Comparison of ENCODE assay signal across 22 cellular contexts in genomic region chr5:60495644-60496520, GRCh38.
DNase-seq lines count a peak whose midpoint lies in the region; ATAC-seq, FAIRE-seq and TF ChIP-seq lines count a peak whose summit lies in the region.
"Had no signal": no experiment of that assay in that cellular context is flagged by ENCODE, and none has a peak within 500 bp of the region (broad histone marks: within the 10 kb centered on the region; RNA-seq: fewer than 3 reads in every experiment).

No MANE protein-coding gene starts in this region.

- no peak overlapping the region for H3K27ac Mint-ChIP-seq in stimulated activated naive CD8-positive, alpha-beta T cell treated with anti-CD3 and anti-CD28 coated beads, Interleukin-15, amount 100 ng/mL, for 72 hours
- H3K27ac Mint-ChIP-seq: activated CD4-positive, alpha-beta T cell treated with anti-CD3 and anti-CD28 coated beads for 36 hours; naive thymus-derived CD4-positive, alpha-beta T cell; progenitor cell of endocrine pancreas; stimulated activated effector memory CD8-positive, alpha-beta T cell treated with anti-CD3 and anti-CD28 coated beads, Interleukin-12 subunit alpha, Interleukin-12 subunit beta, amount 100 ng/mL, for 72 hours had no signal

- POLR2A ChIA-PET in A549 (lab: Yijun Ruan, JAX) = no interaction called here

- DNase-seq in A549 (ENCODE audit: low read depth in 1 of 2, low spot score in 1 of 2) = no peak
- DNase-seq in NCI-H446 treated with DMSO at 0.1 percent for 48 hours (lab: John Stamatoyannopoulos, UW) = peak; percentile 90
- no peak for DNase-seq in coronary artery (ENCODE audit: low spot score)
- DNase-seq in pons (ENCODE audit: low spot score) = peak; percentile 98
- DNase-seq in stimulated activated naive CD8-positive, alpha-beta T cell treated with anti-CD3 and anti-CD28 coated beads, Interleukin-15, amount 100 ng/mL, for 72 hours = no peak
- DNase-seq in kidney tubule cell (ENCODE audit: low spot score) = no peak
- no peak for DNase-seq in esophagus squamous epithelium (lab: John Stamatoyannopoulos, UW)
- DNase-seq: activated CD4-positive, alpha-beta T cell treated with anti-CD3 and anti-CD28 coated beads for 36 hours; activated effector memory CD4-positive, alpha-beta T cell treated with anti-CD3 and anti-CD28 coated beads, Interleukin-2, amount 50 U/mL, for 16 hours; colonic mucosa; COR-L47; GDM1; lower lobe of right lung; MG63; naive thymus-derived CD4-positive, alpha-beta T cell; NCI-H146; NCI-H82 had no signal

- WGBS in A549 (ENCODE audit: missing lambda C conversion rate) = 60% methylated on average over 7 of the region's 7 CpGs
- 65 to 73% methylated on average over 5 to 7 of the region's 7 CpGs for WGBS in esophagus squamous epithelium, 2 donors

- peak overlapping the region; percentile 29; the same call in 2 of the 3 replicates for H3K4me2 ChIP-seq in A549

- H3K27me3 Mint-ChIP-seq in stimulated activated naive CD8-positive, alpha-beta T cell treated with anti-CD3 and anti-CD28 coated beads, Interleukin-15, amount 100 ng/mL, for 72 hours = no peaks in the 10 kb centered on the region
- H3K27me3 Mint-ChIP-seq: activated CD4-positive, alpha-beta T cell treated with anti-CD3 and anti-CD28 coated beads for 36 hours; naive thymus-derived CD4-positive, alpha-beta T cell; progenitor cell of endocrine pancreas had no signal

- TF ChIP-seq POLR2A in A549 (IDR thresholded peaks at IDR 0.05; ENCODE audit: low read length) (no peak), esophagus squamous epithelium (IDR thresholded peaks at IDR 0.05) (no peak)

- H3K27me3 ChIP-seq in esophagus squamous epithelium = no peaks in the 10 kb centered on the region
- H3K27me3 ChIP-seq: colonic mucosa, gastroesophageal sphincter, MG63 had no signal

- ATAC-seq in A549 (no peak), HG03457 (IDR thresholded peaks at IDR 0.05; ENCODE audit: unreplicated experiment) (no peak)
- ATAC-seq in stimulated activated naive CD8-positive, alpha-beta T cell treated with anti-CD3 and anti-CD28 coated beads, Interleukin-15, amount 100 ng/mL, for 72 hours = no peak
- ATAC-seq: activated CD4-positive, alpha-beta T cell treated with anti-CD3 and anti-CD28 coated beads for 36 hours; gastroesophageal sphincter; lower lobe of right lung; naive thymus-derived CD4-positive, alpha-beta T cell; stimulated activated effector memory CD8-positive, alpha-beta T cell treated with anti-CD3 and anti-CD28 coated beads, Interleukin-12 subunit alpha, Interleukin-12 subunit beta, amount 100 ng/mL, for 72 hours had no signal

- H3K4me1 Mint-ChIP-seq in stimulated activated naive CD8-positive, alpha-beta T cell treated with anti-CD3 and anti-CD28 coated beads, Interleukin-15, amount 100 ng/mL, for 72 hours = no peaks in the 10 kb centered on the region
- H3K4me1 Mint-ChIP-seq: activated CD4-positive, alpha-beta T cell treated with anti-CD3 and anti-CD28 coated beads for 36 hours; naive thymus-derived CD4-positive, alpha-beta T cell; stimulated activated effector memory CD8-positive, alpha-beta T cell treated with anti-CD3 and anti-CD28 coated beads, Interleukin-12 subunit alpha, Interleukin-12 subunit beta, amount 100 ng/mL, for 72 hours had no signal

- no peak for FAIRE-seq in A549 (lab: Jason Lieb, UNC)

- no peak overlapping the region for H3K4me3 Mint-ChIP-seq in stimulated activated naive CD8-positive, alpha-beta T cell treated with anti-CD3 and anti-CD28 coated beads, Interleukin-15, amount 100 ng/mL, for 72 hours
- H3K4me3 Mint-ChIP-seq: activated CD4-positive, alpha-beta T cell treated with anti-CD3 and anti-CD28 coated beads for 36 hours; naive thymus-derived CD4-positive, alpha-beta T cell; stimulated activated effector memory CD8-positive, alpha-beta T cell treated with anti-CD3 and anti-CD28 coated beads, Interleukin-12 subunit alpha, Interleukin-12 subunit beta, amount 100 ng/mL, for 72 hours had no signal

- CTCF ChIA-PET in A549 (lab: Yijun Ruan, JAX) = no interaction called here

- no peaks in the 10 kb centered on the region for H3K36me3 ChIP-seq in esophagus squamous epithelium
- H3K36me3 ChIP-seq: colonic mucosa, gastroesophageal sphincter, lower lobe of right lung, MG63 had no signal

- no peak for TF ChIP-seq RAD21 in A549 (conservative IDR thresholded peaks at IDR 0.05 in 1 of 2, IDR thresholded peaks at IDR 0.05 in 1 of 2)

- H3K4me1 ChIP-seq in A549 (peaks cover 56% of the 10 kb centered on the region), esophagus squamous epithelium (peaks cover 0 to 63% (median 0%) of the 10 kb centered on the region in 3 donors)
- H3K4me1 ChIP-seq: colonic mucosa, lower lobe of right lung had no signal

- no peak for TF ChIP-seq EP300 in A549 (IDR thresholded peaks at IDR 0.05)

- H3K9me3 ChIP-seq in A549 (no peaks in the 10 kb centered on the region), esophagus squamous epithelium (no peaks in the 10 kb centered on the region)
- H3K9me3 ChIP-seq: colonic mucosa, gastroesophageal sphincter, lower lobe of right lung, MG63 had no signal

- H3K9me3 Mint-ChIP-seq in stimulated activated naive CD8-positive, alpha-beta T cell treated with anti-CD3 and anti-CD28 coated beads, Interleukin-15, amount 100 ng/mL, for 72 hours = no peaks in the 10 kb centered on the region
- H3K9me3 Mint-ChIP-seq: stimulated activated effector memory CD8-positive, alpha-beta T cell treated with anti-CD3 and anti-CD28 coated beads, Interleukin-12 subunit alpha, Interleukin-12 subunit beta, amount 100 ng/mL, for 72 hours had no signal

- no peak for TF ChIP-seq CTCF in A549 (IDR thresholded peaks at IDR 0.05)
- no peak for TF ChIP-seq CTCF in coronary artery (IDR thresholded peaks at IDR 0.05)
- no peak for TF ChIP-seq CTCF in esophagus squamous epithelium (IDR thresholded peaks at IDR 0.05)

- H3K27ac ChIP-seq in A549 (peak overlapping the region; percentile 79 to 82), coronary artery (peak overlapping the region; percentile 36 to 60), esophagus squamous epithelium (no peak overlapping the region)
- H3K27ac ChIP-seq: colonic mucosa, lower lobe of right lung, SK-N-MC had no signal

- H3K4me3 ChIP-seq in A549 = no peak overlapping the region
- peak overlapping the region; percentile 45 for H3K4me3 ChIP-seq in coronary artery
- H3K4me3 ChIP-seq in esophagus squamous epithelium = no peak overlapping the region
- H3K4me3 ChIP-seq: colonic mucosa, gastroesophageal sphincter, lower lobe of right lung, MG63, SK-N-MC had no signal

- intact Hi-C loops in esophagus squamous epithelium (cut with DNase I) = no loop called here

TF ChIP-seq in A549, 52 proteins besides CTCF, POLR2A, EP300 and RAD21:
- no peak for TF ChIP-seq MAZ (IDR thresholded peaks at IDR 0.05; ENCODE audit: borderline replicate concordance, low read depth, low read length)
- TF ChIP-seq ELK1 (IDR thresholded peaks at IDR 0.05; ENCODE audit: low read depth, low read length) = no peak
- TF ChIP-seq MYC (IDR thresholded peaks at IDR 0.05; ENCODE audit: borderline replicate concordance, low read length) = no peak
- TF ChIP-seq USF2 (IDR thresholded peaks at IDR 0.05) = no peak
- TF ChIP-seq NR3C1 (IDR thresholded peaks at IDR 0.05) = no peak
- TF ChIP-seq RFX5 (IDR thresholded peaks at IDR 0.05) = no peak
- no peak for TF ChIP-seq ESRRA (IDR thresholded peaks at IDR 0.05; ENCODE audit: borderline replicate concordance, low read length)
- no peak for TF ChIP-seq E2F6 (IDR thresholded peaks at IDR 0.05; ENCODE audit: borderline replicate concordance, low read depth)
- TF ChIP-seq CHD4 (IDR thresholded peaks at IDR 0.05; ENCODE audit: borderline replicate concordance) = no peak
- TF ChIP-seq CEBPB (IDR thresholded peaks at IDR 0.05) = no peak
- TF ChIP-seq HEYL (CRISPR knock-in tag; IDR thresholded peaks at IDR 0.05) = no peak
- no peak for TF ChIP-seq BHLHE40 (IDR thresholded peaks at IDR 0.05; ENCODE audit: low read depth, low read length)
- no peak for TF ChIP-seq HOXB13 (CRISPR knock-in tag; IDR thresholded peaks at IDR 0.05; ENCODE audit: low read depth)
- no peak for TF ChIP-seq ZNF302 (CRISPR knock-in tag; IDR thresholded peaks at IDR 0.05)
- TF ChIP-seq EHMT2 (IDR thresholded peaks at IDR 0.05; ENCODE audit: low read depth) = no peak
- TF ChIP-seq JUNB (IDR thresholded peaks at IDR 0.05) = no peak
- TF ChIP-seq FOSL2 (IDR thresholded peaks at IDR 0.05) = no peak
- TF ChIP-seq FOSL2 (CRISPR knock-in tag; IDR thresholded peaks at IDR 0.05) = no peak

Comparison
In these comparisons a context has a peak if more than half of its experiments do, and no peak if none do; other contexts are left out.
1. DNase-seq: peak in NCI-H446 treated with DMSO at 0.1 percent for 48 hours (single experiment) and pons (single experiment); none in A549 (0 of 2), coronary artery (single experiment), stimulated activated naive CD8-positive, alpha-beta T cell treated with anti-CD3 and anti-CD28 coated beads, Interleukin-15, amount 100 ng/mL, for 72 hours (0 of 2), kidney tubule cell (single experiment) and esophagus squamous epithelium (single experiment).
2. H3K27ac ChIP-seq: peak in A549 (2 of 2) and coronary artery (2 of 2); none in esophagus squamous epithelium (0 of 4).